Comparison of ENCODE assay signal across 9 cellular contexts in the genomic region with DNA sequence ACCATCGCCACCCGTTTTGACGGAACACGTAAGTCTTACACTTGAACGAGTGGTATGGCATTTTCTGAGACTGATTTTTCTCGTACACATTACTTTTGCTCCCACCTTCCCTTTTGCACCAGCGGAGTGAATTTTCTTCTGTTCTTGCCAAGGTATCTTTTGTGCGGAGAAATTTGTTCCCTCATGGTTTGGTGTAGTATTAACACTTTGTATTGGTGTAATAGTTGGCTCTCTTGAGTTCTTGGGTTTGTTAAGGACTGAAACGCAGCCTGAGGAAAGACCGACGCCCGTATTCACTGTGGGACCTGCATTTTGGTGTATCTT. TPM values are rescaled to one million over a fixed set of nuclear protein-coding genes. Genes with fewer than 3 reads are reported as not detected.
A peak's percentile ranks its signal among the peaks of the same experiment; 100 is the strongest.
DNase-seq lines count a peak whose midpoint lies in the region; ATAC-seq and TF ChIP-seq lines count a peak whose summit lies in the region.
"Had no signal": no experiment of that assay in that cellular context is flagged by ENCODE, and none has a peak within 500 bp of the region (broad histone marks: within the 10 kb centered on the region; RNA-seq: fewer than 3 reads in every experiment).

No MANE protein-coding gene starts in this region.

- peaks cover 44% of the 10 kb centered on the region for H3K27me3 Mint-ChIP-seq in activated CD4-positive, alpha-beta T cell treated with anti-CD3 and anti-CD28 coated beads, Interleukin-2, amount 10 ng/mL, durations not matched to agents 24 days and 14 days
- peaks cover 29% of the 10 kb centered on the region for H3K27me3 Mint-ChIP-seq in activated naive CD8-positive, alpha-beta T cell treated with anti-CD3 and anti-CD28 coated beads, Interleukin-2, amount 10 ng/mL, durations not matched to agents 7 days and 5 days

- H3K4me3 ChIP-seq in lower lobe of right lung = peak overlapping the region; percentile 69
- peak overlapping the region; percentile 25 to 58 for H3K4me3 ChIP-seq in stomach smooth muscle (ENCODE audit: low read length in 2 of 2)

- H3K9me3 Mint-ChIP-seq in activated CD4-positive, alpha-beta T cell treated with anti-CD3 and anti-CD28 coated beads, Interleukin-2, amount 10 ng/mL, durations not matched to agents 24 days and 14 days = peaks cover 15% of the 10 kb centered on the region
- peaks cover 1% of the 10 kb centered on the region for H3K9me3 Mint-ChIP-seq in activated naive CD8-positive, alpha-beta T cell treated with anti-CD3 and anti-CD28 coated beads, Interleukin-2, amount 10 ng/mL, durations not matched to agents 7 days and 5 days

- ATAC-seq in activated naive CD8-positive, alpha-beta T cell treated with anti-CD3 and anti-CD28 coated beads, Interleukin-2, amount 10 ng/mL, durations not matched to agents 7 days and 5 days (ENCODE audit: low read depth) = no peak
- ATAC-seq in lower lobe of right lung = no peak
- no peak for ATAC-seq in foreskin keratinocyte
- no peak for ATAC-seq in GM18511 (IDR thresholded peaks at IDR 0.05; ENCODE audit: unreplicated experiment)

- H3K36me3 ChIP-seq in lower lobe of right lung = no peaks in the 10 kb centered on the region
- no peaks in the 10 kb centered on the region for H3K36me3 ChIP-seq in stomach smooth muscle (ENCODE audit: control insufficient read depth in 2 of 2, insufficient read depth in 2 of 2, low read length in 2 of 2)

- H3K4me1 Mint-ChIP-seq in activated CD4-positive, alpha-beta T cell treated with anti-CD3 and anti-CD28 coated beads, Interleukin-2, amount 10 ng/mL, durations not matched to agents 24 days and 14 days = peaks cover 13% of the 10 kb centered on the region
- H3K4me1 Mint-ChIP-seq in activated naive CD8-positive, alpha-beta T cell treated with anti-CD3 and anti-CD28 coated beads, Interleukin-2, amount 10 ng/mL, durations not matched to agents 7 days and 5 days = peaks cover 15% of the 10 kb centered on the region

- intact Hi-C loops in activated CD4-positive, alpha-beta T cell treated with anti-CD3 and anti-CD28 coated beads, Interleukin-2, amount 10 ng/mL, durations not matched to agents 24 days and 14 days (cut with micrococcal nuclease) = no loop called here
- intact Hi-C loops in lower lobe of right lung (cut with DNase I) = no loop called here

- H3K9me3 ChIP-seq in lower lobe of right lung (no peaks in the 10 kb centered on the region), stomach smooth muscle (ENCODE audit: control insufficient read depth in 2 of 2, low read length in 2 of 2) (no peaks in the 10 kb centered on the region)

- H3K4me1 ChIP-seq in lower lobe of right lung (peaks cover 15% of the 10 kb centered on the region), stomach smooth muscle (ENCODE audit: control insufficient read depth, insufficient read depth, low read length) (peaks cover 7% of the 10 kb centered on the region), foreskin keratinocyte (no peaks in the 10 kb centered on the region)

- no peak overlapping the region for H3K27ac ChIP-seq in lower lobe of right lung
- no peak overlapping the region for H3K27ac ChIP-seq in stomach smooth muscle (ENCODE audit: low read length)
- no peak overlapping the region for H3K27ac ChIP-seq in foreskin keratinocyte

- no peak for TF ChIP-seq CTCF in lower lobe of right lung (IDR thresholded peaks at IDR 0.05)
- no peak for TF ChIP-seq CTCF in foreskin keratinocyte (conservative IDR thresholded peaks at IDR 0.05)

- DNase-seq in activated CD4-positive, alpha-beta T cell treated with anti-CD3 and anti-CD28 coated beads, Interleukin-2, amount 10 ng/mL, durations not matched to agents 24 days and 14 days = no peak
- no peak for DNase-seq in activated CD4-positive, alpha-beta T cell treated with anti-CD3 and anti-CD28 coated beads for 4 hours
- no peak for DNase-seq in activated naive CD8-positive, alpha-beta T cell treated with anti-CD3 and anti-CD28 coated beads, Interleukin-2, amount 10 ng/mL, durations not matched to agents 7 days and 5 days
- DNase-seq in lower lobe of right lung = no peak
- no peak for DNase-seq in foreskin keratinocyte
- DNase-seq in stimulated activated CD4-positive, alpha-beta T cell treated with anti-CD3 and anti-CD28 coated beads, Interleukin-15, amount 100 ng/mL, for 24 hours = no peak
- DNase-seq: cortex of kidney had no signal

- peak overlapping the region; percentile 63 for H3K4me3 Mint-ChIP-seq in activated CD4-positive, alpha-beta T cell treated with anti-CD3 and anti-CD28 coated beads, Interleukin-2, amount 10 ng/mL, durations not matched to agents 24 days and 14 days
- peak overlapping the region; percentile 68 for H3K4me3 Mint-ChIP-seq in activated naive CD8-positive, alpha-beta T cell treated with anti-CD3 and anti-CD28 coated beads, Interleukin-2, amount 10 ng/mL, durations not matched to agents 7 days and 5 days

- H3K27me3 ChIP-seq in lower lobe of right lung (ENCODE audit: low read depth) (peaks cover 16% of the 10 kb centered on the region), stomach smooth muscle (ENCODE audit: control insufficient read depth in 1 of 2, insufficient read depth in 2 of 2, low read length in 2 of 2) (peaks cover 6 to 8% of the 10 kb centered on the region in 2 donors), foreskin keratinocyte (peaks cover 44% of the 10 kb centered on the region)

- H3K9ac ChIP-seq in stomach smooth muscle (ENCODE audit: low read length in 2 of 2) = no peak overlapping the region

- POLR2A ChIA-PET in activated naive CD8-positive, alpha-beta T cell treated with anti-CD3 and anti-CD28 coated beads, Interleukin-2, amount 10 ng/mL, durations not matched to agents 7 days and 5 days (lab: Charles Lee) = no interaction called here

- H3K27ac Mint-ChIP-seq in activated CD4-positive, alpha-beta T cell treated with anti-CD3 and anti-CD28 coated beads, Interleukin-2, amount 10 ng/mL, durations not matched to agents 24 days and 14 days = no peak overlapping the region
- no peak overlapping the region for H3K27ac Mint-ChIP-seq in activated naive CD8-positive, alpha-beta T cell treated with anti-CD3 and anti-CD28 coated beads, Interleukin-2, amount 10 ng/mL, durations not matched to agents 7 days and 5 days

- peaks cover 2% of the 10 kb centered on the region for H3K36me3 Mint-ChIP-seq in activated CD4-positive, alpha-beta T cell treated with anti-CD3 and anti-CD28 coated beads, Interleukin-2, amount 10 ng/mL, durations not matched to agents 24 days and 14 days (ENCODE audit: low read depth)
- H3K36me3 Mint-ChIP-seq in activated naive CD8-positive, alpha-beta T cell treated with anti-CD3 and anti-CD28 coated beads, Interleukin-2, amount 10 ng/mL, durations not matched to agents 7 days and 5 days = no peaks in the 10 kb centered on the region

RNA-seq across cellular contexts. Expression of a gene that starts 0.4 kb away (rescaled TPM):
- total RNA-seq in activated CD4-positive, alpha-beta T cell treated with anti-CD3 and anti-CD28 coated beads, Interleukin-2, amount 10 ng/mL, durations not matched to agents 24 days and 14 days = not detected in 2 replicates
- not detected for total RNA-seq in activated naive CD8-positive, alpha-beta T cell treated with anti-CD3 and anti-CD28 coated beads, Interleukin-2, amount 10 ng/mL, durations not matched to agents 7 days and 5 days
- total RNA-seq in lower lobe of right lung (0.12 TPM), foreskin keratinocyte (not detected in 2 replicates)
- polyA plus RNA-seq in foreskin keratinocyte = not detected in 2 replicates
